Comparison of ENCODE assay signal across 9 cellular contexts in the genomic region with DNA sequence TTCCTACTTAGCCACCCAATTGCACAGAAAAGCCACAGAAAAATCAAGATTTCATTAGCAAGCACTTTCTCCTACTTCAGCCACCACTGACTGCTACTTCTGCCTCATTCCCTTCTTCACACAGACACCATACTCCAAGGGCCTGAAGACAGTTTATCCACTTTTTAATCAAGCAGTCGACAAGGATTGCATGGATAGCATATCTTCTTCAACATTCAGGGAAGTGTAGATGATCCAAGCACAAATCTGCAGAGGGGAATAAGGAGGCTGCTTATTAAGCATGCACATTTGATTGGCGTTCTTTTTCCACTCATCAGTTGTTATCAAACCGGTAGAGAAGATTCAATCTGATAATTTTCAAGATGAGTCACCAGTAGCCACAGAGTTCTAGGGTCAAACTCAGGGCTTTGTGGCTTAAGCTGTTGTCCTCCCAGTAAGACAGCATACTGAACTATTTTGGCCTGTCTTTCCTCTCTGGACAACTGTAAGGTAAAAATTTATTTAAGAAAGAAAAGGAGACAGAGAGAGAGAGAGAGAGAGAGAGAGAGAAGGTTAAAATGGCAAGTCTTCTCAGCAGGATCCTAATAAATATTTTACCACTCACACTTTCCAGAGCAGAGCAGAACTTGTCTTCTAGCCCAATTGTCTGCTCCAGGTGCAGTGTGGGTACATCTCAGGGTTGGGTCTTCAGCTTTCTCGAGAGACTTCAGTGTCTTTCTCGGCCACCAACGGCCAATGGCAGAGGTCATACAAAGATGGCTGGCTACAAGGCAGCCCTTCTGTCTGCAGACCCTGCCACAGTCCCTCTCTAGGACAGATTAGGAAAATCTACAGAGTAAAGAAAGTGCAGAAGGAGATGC.
DNase-seq lines count a peak whose midpoint lies in the region; ATAC-seq and TF ChIP-seq lines count a peak whose summit lies in the region.
"Had no signal": no experiment of that assay in that cellular context is flagged by ENCODE, and none has a peak within 500 bp of the region (broad histone marks: within the 10 kb centered on the region; RNA-seq: fewer than 3 reads in every experiment).

No MANE protein-coding gene starts in this region.

- no peak overlapping the region for H2BK120ac ChIP-seq in mesenchymal stem cell (ENCODE audit: low read depth, low read length)

- no peak overlapping the region for H2BK12ac ChIP-seq in mesenchymal stem cell (ENCODE audit: low read length in 2 of 2)

- H3K9ac ChIP-seq in mesenchymal stem cell (ENCODE audit: low read length): peak overlapping the region; percentile 71

- no peak overlapping the region for H3K4me3 Mint-ChIP-seq in endothelial cell (ENCODE audit: unreplicated experiment)

- no peak overlapping the region for H2AFZ ChIP-seq in mesenchymal stem cell (ENCODE audit: low read depth, low read length)

- H3K4me3 ChIP-seq in mesenchymal stem cell (ENCODE audit: insufficient read depth in 1 of 2, low read depth in 1 of 2, low read length in 2 of 2): peak overlapping the region in 1 of 2 experiments; percentile 5

- H3K4me2 ChIP-seq in mesenchymal stem cell (ENCODE audit: low read length, poor library complexity, severe bottlenecking): no peak overlapping the region

- no peaks in the 10 kb centered on the region for H3K79me1 ChIP-seq in mesenchymal stem cell (replicated peaks; ENCODE audit: low read length, poor library complexity, severe bottlenecking)

- no peaks in the 10 kb centered on the region for H3K9me3 Mint-ChIP-seq in endothelial cell (ENCODE audit: unreplicated experiment)

- H2BK15ac ChIP-seq in mesenchymal stem cell (ENCODE audit: low read depth, poor library complexity, severe bottlenecking): no peak overlapping the region

- no peak overlapping the region for H4K91ac ChIP-seq in mesenchymal stem cell (ENCODE audit: low read length)

- H2BK5ac ChIP-seq in mesenchymal stem cell (ENCODE audit: low read depth, low read length, poor library complexity, severe bottlenecking): no peak overlapping the region

- H3K27me3 Mint-ChIP-seq in endothelial cell (ENCODE audit: unreplicated experiment): peaks cover 8% of the 10 kb centered on the region

- H3K18ac ChIP-seq in mesenchymal stem cell (ENCODE audit: low read depth in 1 of 2, low read length in 2 of 2): peak overlapping the region in 1 of 2 experiments; percentile 43

- ATAC-seq in HG02759 (IDR thresholded peaks at IDR 0.05; ENCODE audit: unreplicated experiment): peak; percentile 98

- no peak overlapping the region for H3K4ac ChIP-seq in mesenchymal stem cell (ENCODE audit: low read depth in 1 of 2, low read length in 2 of 2)

- no peak overlapping the region for H3K23ac ChIP-seq in mesenchymal stem cell (ENCODE audit: low read length in 2 of 2)

- no peaks in the 10 kb centered on the region for H3K9me3 ChIP-seq in mesenchymal stem cell (ENCODE audit: control insufficient read depth, low read length)

- H3K36me3 Mint-ChIP-seq in endothelial cell (ENCODE audit: low read depth, unreplicated experiment): no peaks in the 10 kb centered on the region

- peak overlapping the region in 1 of 2 experiments; percentile 25 for H3K14ac ChIP-seq in mesenchymal stem cell (ENCODE audit: low read length in 2 of 2)

- peaks cover 7% of the 10 kb centered on the region for H3K4me1 ChIP-seq in mesenchymal stem cell (ENCODE audit: control insufficient read depth, insufficient read depth, low read depth, low read length)

- H3K4me1 Mint-ChIP-seq in endothelial cell (ENCODE audit: unreplicated experiment): no peaks in the 10 kb centered on the region

- no peak overlapping the region for H2AK5ac ChIP-seq in mesenchymal stem cell (ENCODE audit: low read length, severe bottlenecking)

- H4K8ac ChIP-seq in mesenchymal stem cell (ENCODE audit: low read length): no peak overlapping the region

- no peaks in the 10 kb centered on the region for H3K27me3 ChIP-seq in mesenchymal stem cell (ENCODE audit: control insufficient read depth in 1 of 2, insufficient read depth in 1 of 2, low read length in 2 of 2)

- TF ChIP-seq CTCF in endothelial cell (IDR thresholded peaks at IDR 0.05; ENCODE audit: unreplicated experiment): no peak

- DNase-seq in NK-92 treated with Interleukin-12 subunit alpha and Interleukin-12 subunit beta, amount 100 ng/mL, for 24 hours (lab: John Stamatoyannopoulos, UW): peak; percentile 9
- DNase-seq in NK-92 (lab: John Stamatoyannopoulos, UW; ENCODE audit: unreplicated experiment) (no peak), RPMI7951 (ENCODE audit: low read depth) (peak; percentile 88), mesenchymal stem cell (peak; percentile 73), cerebellum (ENCODE audit: low spot score) (no peak), NCI-H1092 (lab: John Stamatoyannopoulos, UW) (no peak), endothelial cell (ENCODE audit: low spot score) (no peak)

- no peaks in the 10 kb centered on the region for H3K36me3 ChIP-seq in mesenchymal stem cell (ENCODE audit: control insufficient read depth in 1 of 2, insufficient read depth in 2 of 2, low read depth in 1 of 2, low read length in 2 of 2)

- WGBS in mesenchymal stem cell: 71% methylated on average over 6 of the region's 6 CpGs

- no peak overlapping the region for H3K27ac Mint-ChIP-seq in endothelial cell (ENCODE audit: unreplicated experiment)

- peak overlapping the region; percentile 40 for H3K27ac ChIP-seq in mesenchymal stem cell (ENCODE audit: low read length, poor library complexity, severe bottlenecking)
- H3K27ac ChIP-seq: 22Rv1 had no signal

Comparison
In these comparisons a context has a peak if more than half of its experiments do, and no peak if none do; other contexts are left out.
1. DNase-seq: peak in NK-92 treated with Interleukin-12 subunit alpha and Interleukin-12 subunit beta, amount 100 ng/mL, for 24 hours (single experiment), RPMI7951 (single experiment) and mesenchymal stem cell (single experiment); none in NK-92 (single experiment), cerebellum (single experiment), NCI-H1092 (single experiment) and endothelial cell (single experiment).